In genomic region chr11:64135711-64136110, GRCh38 we compare ENCODE assay signal across 36 cellular contexts.
"Had no signal": no experiment of that assay in that cellular context is flagged by ENCODE, and none has a peak within 500 bp of the region (broad histone marks: within the 10 kb centered on the region; RNA-seq: fewer than 3 reads in every experiment).

No MANE protein-coding gene starts in this region.

- H3K27me3 ChIP-seq: ascending aorta, breast epithelium had no signal

- H3K27ac Mint-ChIP-seq: activated CD4-positive, alpha-beta memory T cell treated with anti-CD3 and anti-CD28 coated beads, Interleukin-2, amount 10 ng/mL, durations not matched to agents 7 days and 5 days; activated CD4-positive, alpha-beta T cell treated with anti-CD3 and anti-CD28 coated beads for 36 hours; activated CD4-positive, alpha-beta T cell treated with anti-CD3 and anti-CD28 coated beads, Interleukin-2, amount 10 ng/mL, durations not matched to agents 7 days and 5 days; activated CD8-positive, alpha-beta memory T cell treated with anti-CD3 and anti-CD28 coated beads, Interleukin-2, amount 10 ng/mL, durations not matched to agents 7 days and 5 days; activated CD8-positive, alpha-beta T cell treated with anti-CD3 and anti-CD28 coated beads, Interleukin-2, amount 10 ng/mL, durations not matched to agents 7 days and 5 days; activated naive CD4-positive, alpha-beta T cell treated with anti-CD3 and anti-CD28 coated beads, Interleukin-2, amount 10 ng/mL, durations not matched to agents 7 days and 5 days; activated naive CD4-positive, alpha-beta T cell treated with anti-CD3 and anti-CD28 coated beads, Interleukin-2, amount 50 U/mL, for 24 hours; activated naive CD8-positive, alpha-beta T cell; activated naive CD8-positive, alpha-beta T cell treated with anti-CD3 and anti-CD28 coated beads, Interleukin-2, amount 10 ng/mL, durations not matched to agents 7 days and 5 days; activated naive CD8-positive, alpha-beta T cell treated with anti-CD3 and anti-CD28 coated beads, Interleukin-2, amount 50 U/mL, for 24 hours; activated T-cell treated with anti-CD3 and anti-CD28 coated beads, Interleukin-2, amount 50 U/mL, for 24 hours; activated T-helper 2 cell treated with anti-CD3 and anti-CD28 coated beads, Interferon-gamma antibody, Interleukin-2, Interleukin-4, amounts not matched to agents 10 μg/mL and 5 μg/mL and 100 μg/mL, durations not matched to agents 14 hours and 24 hours and 36 hours; T-helper 1 cell treated with Interleukin-12 subunit alpha and Interleukin-12 subunit beta and Interleukin-4 antibody, amounts not matched to agents 30 μg/mL and 1 μg/mL, for 36 hours; T-helper 2 cell treated with Interferon-gamma antibody and Interleukin-4, amounts not matched to agents 5 μg/mL and 100 μg/mL, for 36 hours; WTC11 had no signal

- H3K9me3 Mint-ChIP-seq: activated CD4-positive, alpha-beta memory T cell treated with anti-CD3 and anti-CD28 coated beads, Interleukin-2, amount 10 ng/mL, durations not matched to agents 7 days and 5 days; activated CD4-positive, alpha-beta T cell treated with anti-CD3 and anti-CD28 coated beads, Interleukin-2, amount 10 ng/mL, durations not matched to agents 7 days and 5 days; activated naive CD4-positive, alpha-beta T cell treated with anti-CD3 and anti-CD28 coated beads, Interleukin-2, amount 10 ng/mL, durations not matched to agents 7 days and 5 days; activated naive CD4-positive, alpha-beta T cell treated with anti-CD3 and anti-CD28 coated beads, Interleukin-2, amount 50 U/mL, for 24 hours; activated naive CD8-positive, alpha-beta T cell treated with anti-CD3 and anti-CD28 coated beads, Interleukin-2, amount 10 ng/mL, durations not matched to agents 7 days and 5 days; activated naive CD8-positive, alpha-beta T cell treated with anti-CD3 and anti-CD28 coated beads, Interleukin-2, amount 50 U/mL, for 24 hours; activated T-cell treated with anti-CD3 and anti-CD28 coated beads, Interleukin-2, amount 50 U/mL, for 24 hours; activated T-helper 2 cell treated with anti-CD3 and anti-CD28 coated beads, Interferon-gamma antibody, Interleukin-2, Interleukin-4, amounts not matched to agents 10 μg/mL and 5 μg/mL and 100 μg/mL, durations not matched to agents 14 hours and 24 hours and 36 hours; T-helper 1 cell treated with Interleukin-12 subunit alpha and Interleukin-12 subunit beta and Interleukin-4 antibody, amounts not matched to agents 30 μg/mL and 1 μg/mL, for 36 hours; T-helper 2 cell treated with Interferon-gamma antibody and Interleukin-4, amounts not matched to agents 5 μg/mL and 100 μg/mL, for 36 hours; WTC11 had no signal

- H3K9me3 ChIP-seq: ascending aorta, breast epithelium had no signal

- H3K27ac ChIP-seq: ascending aorta, brain microvascular endothelial cell, breast epithelium, WERI-Rb-1 had no signal

- DNase-seq: activated CD4-positive, alpha-beta memory T cell treated with anti-CD3 and anti-CD28 coated beads, Interleukin-2, amount 10 ng/mL, durations not matched to agents 7 days and 5 days; activated CD4-positive, alpha-beta T cell treated with anti-CD3 and anti-CD28 coated beads for 1 hour; activated CD4-positive, alpha-beta T cell treated with anti-CD3 and anti-CD28 coated beads for 36 hours; activated CD4-positive, alpha-beta T cell treated with anti-CD3 and anti-CD28 coated beads for 48 hours; activated CD4-positive, alpha-beta T cell treated with anti-CD3 and anti-CD28 coated beads, Interleukin-2, amount 10 ng/mL, durations not matched to agents 7 days and 5 days; activated CD4-positive, alpha-beta T cell treated with anti-CD3 and anti-CD28 coated beads, Interleukin-2, amount 50 U/mL, for 48 hours; activated CD4-positive, CD25-positive, alpha-beta regulatory T cell; activated CD8-positive, alpha-beta memory T cell treated with anti-CD3 and anti-CD28 coated beads for 24 hours; activated CD8-positive, alpha-beta memory T cell treated with anti-CD3 and anti-CD28 coated beads, Interleukin-2, amount 10 ng/mL, durations not matched to agents 7 days and 5 days; activated CD8-positive, alpha-beta memory T cell treated with anti-CD3 and anti-CD28 coated beads, Interleukin-2, amount 50 U/mL, for 48 hours; activated CD8-positive, alpha-beta T cell treated with anti-CD3 and anti-CD28 coated beads, Interleukin-2, amount 10 ng/mL, durations not matched to agents 7 days and 5 days; activated effector memory CD4-positive, alpha-beta T cell treated with Interleukin-2 at 50 U/mL for 16 hours; activated gamma-delta T cell; activated naive CD4-positive, alpha-beta T cell treated with anti-CD3 and anti-CD28 coated beads, Interleukin-2, amount 10 ng/mL, durations not matched to agents 7 days and 5 days; activated naive CD4-positive, alpha-beta T cell treated with Interleukin-2 at 50 U/mL for 16 hours; activated naive CD8-positive, alpha-beta T cell treated with anti-CD3 and anti-CD28 coated beads, Interleukin-2, amount 10 ng/mL, durations not matched to agents 7 days and 5 days; activated naive CD8-positive, alpha-beta T cell treated with anti-CD3 and anti-CD28 coated beads, Interleukin-2, amount 50 U/mL, for 24 hours; activated T-cell treated with anti-CD3 and anti-CD28 coated beads, Interleukin-2, amount 50 U/mL, for 24 hours; activated T-cell treated with anti-CD3 and anti-CD28 coated beads, Interleukin-2, amount 50 U/mL, for 48 hours; amygdala; anterior cingulate cortex; brain microvascular endothelial cell; central memory CD4-positive, alpha-beta T cell; T-helper 1 cell; T-helper 2 cell; T-helper 9 cell; WERI-Rb-1 had no signal

- H3K36me3 Mint-ChIP-seq: activated CD8-positive, alpha-beta memory T cell treated with anti-CD3 and anti-CD28 coated beads, Interleukin-2, amount 10 ng/mL, durations not matched to agents 7 days and 5 days; activated naive CD4-positive, alpha-beta T cell treated with anti-CD3 and anti-CD28 coated beads, Interleukin-2, amount 10 ng/mL, durations not matched to agents 7 days and 5 days; activated naive CD4-positive, alpha-beta T cell treated with anti-CD3 and anti-CD28 coated beads, Interleukin-2, amount 50 U/mL, for 24 hours; activated naive CD8-positive, alpha-beta T cell; activated naive CD8-positive, alpha-beta T cell treated with anti-CD3 and anti-CD28 coated beads, Interleukin-2, amount 10 ng/mL, durations not matched to agents 7 days and 5 days; WTC11 had no signal

- H3K4me1 ChIP-seq: ascending aorta, breast epithelium had no signal

- H3K4me3 Mint-ChIP-seq: activated CD4-positive, alpha-beta memory T cell treated with anti-CD3 and anti-CD28 coated beads, Interleukin-2, amount 10 ng/mL, durations not matched to agents 7 days and 5 days; activated CD4-positive, alpha-beta T cell treated with anti-CD3 and anti-CD28 coated beads for 36 hours; activated CD4-positive, alpha-beta T cell treated with anti-CD3 and anti-CD28 coated beads, Interleukin-2, amount 10 ng/mL, durations not matched to agents 7 days and 5 days; activated CD8-positive, alpha-beta memory T cell treated with anti-CD3 and anti-CD28 coated beads, Interleukin-2, amount 10 ng/mL, durations not matched to agents 7 days and 5 days; activated CD8-positive, alpha-beta T cell treated with anti-CD3 and anti-CD28 coated beads, Interleukin-2, amount 10 ng/mL, durations not matched to agents 7 days and 5 days; activated naive CD4-positive, alpha-beta T cell treated with anti-CD3 and anti-CD28 coated beads, Interleukin-2, amount 10 ng/mL, durations not matched to agents 7 days and 5 days; activated naive CD4-positive, alpha-beta T cell treated with anti-CD3 and anti-CD28 coated beads, Interleukin-2, amount 50 U/mL, for 24 hours; activated naive CD8-positive, alpha-beta T cell; activated naive CD8-positive, alpha-beta T cell treated with anti-CD3 and anti-CD28 coated beads, Interleukin-2, amount 10 ng/mL, durations not matched to agents 7 days and 5 days; activated naive CD8-positive, alpha-beta T cell treated with anti-CD3 and anti-CD28 coated beads, Interleukin-2, amount 50 U/mL, for 24 hours; activated T-cell treated with anti-CD3 and anti-CD28 coated beads, Interleukin-2, amount 50 U/mL, for 24 hours; T-helper 1 cell treated with Interleukin-12 subunit alpha and Interleukin-12 subunit beta and Interleukin-4 antibody, amounts not matched to agents 30 μg/mL and 1 μg/mL, for 36 hours; T-helper 2 cell treated with Interferon-gamma antibody and Interleukin-4, amounts not matched to agents 5 μg/mL and 100 μg/mL, for 36 hours; WTC11 had no signal

- H3K4me3 ChIP-seq: ascending aorta, breast epithelium had no signal

- H3K36me3 ChIP-seq: ascending aorta, brain microvascular endothelial cell, breast epithelium, WERI-Rb-1 had no signal

- H3K27me3 Mint-ChIP-seq: activated CD4-positive, alpha-beta memory T cell treated with anti-CD3 and anti-CD28 coated beads, Interleukin-2, amount 10 ng/mL, durations not matched to agents 7 days and 5 days; activated CD4-positive, alpha-beta T cell treated with anti-CD3 and anti-CD28 coated beads for 36 hours; activated CD4-positive, alpha-beta T cell treated with anti-CD3 and anti-CD28 coated beads, Interleukin-2, amount 10 ng/mL, durations not matched to agents 7 days and 5 days; activated CD8-positive, alpha-beta memory T cell treated with anti-CD3 and anti-CD28 coated beads, Interleukin-2, amount 10 ng/mL, durations not matched to agents 7 days and 5 days; activated naive CD4-positive, alpha-beta T cell treated with anti-CD3 and anti-CD28 coated beads, Interleukin-2, amount 10 ng/mL, durations not matched to agents 7 days and 5 days; activated naive CD4-positive, alpha-beta T cell treated with anti-CD3 and anti-CD28 coated beads, Interleukin-2, amount 50 U/mL, for 24 hours; activated naive CD8-positive, alpha-beta T cell; activated naive CD8-positive, alpha-beta T cell treated with anti-CD3 and anti-CD28 coated beads, Interleukin-2, amount 10 ng/mL, durations not matched to agents 7 days and 5 days; activated naive CD8-positive, alpha-beta T cell treated with anti-CD3 and anti-CD28 coated beads, Interleukin-2, amount 50 U/mL, for 24 hours; activated T-cell treated with anti-CD3 and anti-CD28 coated beads, Interleukin-2, amount 50 U/mL, for 24 hours had no signal

- H3K4me1 Mint-ChIP-seq: activated CD4-positive, alpha-beta memory T cell treated with anti-CD3 and anti-CD28 coated beads, Interleukin-2, amount 10 ng/mL, durations not matched to agents 7 days and 5 days; activated CD4-positive, alpha-beta T cell treated with anti-CD3 and anti-CD28 coated beads for 36 hours; activated CD4-positive, alpha-beta T cell treated with anti-CD3 and anti-CD28 coated beads, Interleukin-2, amount 10 ng/mL, durations not matched to agents 7 days and 5 days; activated CD8-positive, alpha-beta memory T cell treated with anti-CD3 and anti-CD28 coated beads, Interleukin-2, amount 10 ng/mL, durations not matched to agents 7 days and 5 days; activated naive CD4-positive, alpha-beta T cell treated with anti-CD3 and anti-CD28 coated beads, Interleukin-2, amount 10 ng/mL, durations not matched to agents 7 days and 5 days; activated naive CD4-positive, alpha-beta T cell treated with anti-CD3 and anti-CD28 coated beads, Interleukin-2, amount 50 U/mL, for 24 hours; activated naive CD8-positive, alpha-beta T cell treated with anti-CD3 and anti-CD28 coated beads, Interleukin-2, amount 10 ng/mL, durations not matched to agents 7 days and 5 days; activated naive CD8-positive, alpha-beta T cell treated with anti-CD3 and anti-CD28 coated beads, Interleukin-2, amount 50 U/mL, for 24 hours had no signal

- ATAC-seq: activated CD4-positive, alpha-beta T cell treated with anti-CD3 and anti-CD28 coated beads for 36 hours; activated CD4-positive, CD25-positive, alpha-beta regulatory T cell treated with anti-CD3 and anti-CD28 coated beads, Interleukin-2, amount 50 U/mL, for 24 hours; activated CD8-positive, alpha-beta memory T cell treated with anti-CD3 and anti-CD28 coated beads, Interleukin-2, amount 10 ng/mL, durations not matched to agents 7 days and 5 days; activated CD8-positive, alpha-beta T cell treated with anti-CD3 and anti-CD28 coated beads, Interleukin-2, amount 10 ng/mL, durations not matched to agents 7 days and 5 days; activated naive CD8-positive, alpha-beta T cell treated with anti-CD3 and anti-CD28 coated beads, Interleukin-2, amount 50 U/mL, for 24 hours; WTC11 had no signal
